ENCODE assay signal across 1 cellular context in genomic region chr1:161159087-161159914, GRCh38.
TF ChIP-seq lines count a peak whose summit lies in the region.

Gene USP21 (plus strand): TSS chr1:161159500. CDS start chr1:161160641, 1,141 bp downstream.

TF ChIP-seq in A549, 52 proteins besides CTCF, POLR2A, EP300 and RAD21 (continued from another document):
- TF ChIP-seq ELK1 (IDR thresholded peaks at IDR 0.05; ENCODE audit: low read depth, low read length) (no peak), ZSCAN20 (CRISPR knock-in tag; IDR thresholded peaks at IDR 0.05) (no peak), PHF8 (IDR thresholded peaks at IDR 0.05; ENCODE audit: borderline replicate concordance, low read depth) (peak; percentile 78; the same call in 1 of the 2 replicates), NFE2L2 (conservative IDR thresholded peaks at IDR 0.05; ENCODE audit: low read length) (no peak), SMC3 (IDR thresholded peaks at IDR 0.05) (no peak), KDM1A (IDR thresholded peaks at IDR 0.05; ENCODE audit: low read depth) (no peak), TFCP2L1 (CRISPR knock-in tag; IDR thresholded peaks at IDR 0.05) (peak; percentile 42; the same call in 1 of the 2 replicates)
